16 cellular contexts compared by ENCODE assay signal in genomic region chrX:31366076-31366475, GRCh38.
"Had no signal": no experiment of that assay in that cellular context is flagged by ENCODE, and none has a peak within 500 bp of the region (broad histone marks: within the 10 kb centered on the region; RNA-seq: fewer than 3 reads in every experiment).

No MANE protein-coding gene starts in this region.

- ATAC-seq: left colon; stimulated activated effector memory CD8-positive, alpha-beta T cell treated with anti-CD3 and anti-CD28 coated beads, Interleukin-12 subunit alpha, Interleukin-12 subunit beta, amount 100 ng/mL, for 72 hours had no signal

- H3K9ac ChIP-seq: parathyroid adenoma had no signal

- H3K36me3 ChIP-seq: breast epithelium, esophagus squamous epithelium, tibial nerve had no signal

- H3K4me3 ChIP-seq: breast epithelium, esophagus squamous epithelium, lung, skin epidermis, tibial nerve had no signal

- H3K27ac ChIP-seq: breast epithelium, dorsolateral prefrontal cortex, esophagus squamous epithelium, parathyroid adenoma, skin epidermis, tibial nerve had no signal

- DNase-seq: activated CD4-positive, alpha-beta T cell treated with anti-CD3 and anti-CD28 coated beads, Interleukin-2, amount 50 U/mL, for 4 hours; activated CD4-positive, CD25-positive, alpha-beta regulatory T cell treated with anti-CD3 and anti-CD28 coated beads, Interleukin-2, amount 50 U/mL, for 72 hours; activated effector memory CD4-positive, alpha-beta T cell treated with Interleukin-2 at 50 U/mL for 16 hours; activated T-cell treated with anti-CD3 and anti-CD28 coated beads, Interleukin-2, amount 50 U/mL, for 1 hour; dorsolateral prefrontal cortex; esophagus squamous epithelium; foreskin fibroblast; immature natural killer cell; left colon; midbrain had no signal

- H3K9me3 ChIP-seq: esophagus squamous epithelium, tibial nerve had no signal

- H3K4me1 ChIP-seq: breast epithelium, esophagus squamous epithelium, parathyroid adenoma, tibial nerve had no signal
